In the genomic region with DNA sequence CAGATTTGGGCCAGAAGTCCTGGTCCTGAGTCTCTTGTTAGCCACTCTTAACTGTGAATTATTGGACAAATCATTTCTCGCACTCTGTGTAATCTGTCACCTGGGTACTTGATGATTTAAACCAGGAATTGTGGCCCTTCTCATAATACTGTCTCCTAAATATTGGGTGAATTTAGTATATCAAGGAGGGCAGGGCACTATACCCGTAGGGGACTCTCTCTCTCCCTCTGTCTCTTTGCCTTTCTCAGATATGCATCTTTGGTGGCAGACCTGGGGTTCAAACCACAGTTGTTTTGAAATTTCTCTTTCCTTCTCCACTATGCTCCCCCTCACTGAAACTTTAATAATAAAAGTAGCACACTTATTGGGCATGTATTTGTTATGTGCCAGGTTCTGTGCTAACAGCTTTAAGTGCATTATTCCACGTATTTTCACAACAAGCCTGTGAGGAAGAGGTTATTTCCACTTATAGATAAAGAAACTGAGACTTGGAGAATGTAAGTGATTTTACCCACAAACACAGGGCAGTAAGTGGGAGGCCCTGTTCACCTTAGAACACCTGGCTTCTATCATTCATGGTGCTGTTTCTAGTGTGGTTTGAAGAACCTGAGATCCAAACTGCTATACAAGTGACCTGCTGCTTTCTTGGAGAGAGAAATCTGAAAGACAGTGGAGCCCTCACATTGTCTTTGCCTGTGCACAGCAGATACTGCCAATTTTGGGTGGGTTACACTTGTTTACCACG, we compare ENCODE assay signal across 11 cellular contexts. TPM values are rescaled to one million over a fixed set of nuclear protein-coding genes. Genes with fewer than 3 reads are reported as not detected.
DNase-seq lines count a peak whose midpoint lies in the region; ATAC-seq and TF ChIP-seq lines count a peak whose summit lies in the region.
"Had no signal": no experiment of that assay in that cellular context is flagged by ENCODE, and none has a peak within 500 bp of the region (broad histone marks: within the 10 kb centered on the region; RNA-seq: fewer than 3 reads in every experiment).

No MANE protein-coding gene starts in this region.

- intact Hi-C loops in Right ventricle myocardium inferior (cut with DNase I): no loop called here
- intact Hi-C loops in uterus (cut with DNase I; ENCODE audit: low total_unique reads): no loop called here

- H3K9me3 Mint-ChIP-seq in IgD-negative memory B cell: no peaks in the 10 kb centered on the region
- no peaks in the 10 kb centered on the region for H3K9me3 Mint-ChIP-seq in endothelial cell (ENCODE audit: unreplicated experiment)

- H3K9me3 ChIP-seq in right atrium auricular region: no peaks in the 10 kb centered on the region
- H3K9me3 ChIP-seq in uterus: no peaks in the 10 kb centered on the region
- H3K9me3 ChIP-seq: BLaER1 had no signal

- H3K4me1 Mint-ChIP-seq in IgD-negative memory B cell (peaks cover 39 to 45% (median 40%) of the 10 kb centered on the region in 3 donors), endothelial cell (ENCODE audit: unreplicated experiment) (peaks cover 8% of the 10 kb centered on the region)

- H3K4me1 ChIP-seq in right atrium auricular region (peaks cover 0 to 18% of the 10 kb centered on the region in 2 donors), uterus (no peaks in the 10 kb centered on the region)
- H3K4me1 ChIP-seq: BLaER1 had no signal

- H3K27me3 ChIP-seq in right atrium auricular region (no peaks in the 10 kb centered on the region), uterus (no peaks in the 10 kb centered on the region)
- H3K27me3 ChIP-seq: BLaER1 had no signal

- TF ChIP-seq CTCF in right atrium auricular region (IDR thresholded peaks at IDR 0.05) (no peak), endothelial cell (IDR thresholded peaks at IDR 0.05; ENCODE audit: unreplicated experiment) (no peak), uterus (IDR thresholded peaks at IDR 0.05) (no peak)

- H3K36me3 ChIP-seq in right atrium auricular region (no peaks in the 10 kb centered on the region), uterus (no peaks in the 10 kb centered on the region)
- H3K36me3 ChIP-seq: BLaER1, WERI-Rb-1 had no signal

- H3K27me3 Mint-ChIP-seq in IgD-negative memory B cell (no peaks in the 10 kb centered on the region), endothelial cell (ENCODE audit: unreplicated experiment) (no peaks in the 10 kb centered on the region)

- no peak for DNase-seq in right atrium auricular region (ENCODE audit: low spot score)
- DNase-seq in Right ventricle myocardium inferior (ENCODE audit: missing footprints): no peak
- DNase-seq in endothelial cell (ENCODE audit: low spot score): no peak
- DNase-seq in uterus: no peak
- DNase-seq in HEK293T (ENCODE audit: extremely low spot score): no peak
- DNase-seq in occipital lobe (lab: John Stamatoyannopoulos, UW): no peak
- DNase-seq: stimulated activated CD4-positive, alpha-beta T cell treated with anti-CD3 and anti-CD28 coated beads, Interleukin-12 subunit alpha, Interleukin-12 subunit beta, amount 100 ng/mL, for 4 hours; WERI-Rb-1 had no signal

- H3K4me3 Mint-ChIP-seq in IgD-negative memory B cell: peak overlapping the region in 3 of 4 donors; percentile 20 to 77 (median 67)
- H3K4me3 Mint-ChIP-seq in endothelial cell (ENCODE audit: unreplicated experiment): no peak overlapping the region

- ATAC-seq in Right ventricle myocardium inferior: no peak
- ATAC-seq in HG03108 (IDR thresholded peaks at IDR 0.05; ENCODE audit: unreplicated experiment): no peak

- H3K27ac Mint-ChIP-seq in IgD-negative memory B cell (peak overlapping the region; percentile 34 to 87 (median 80)), endothelial cell (ENCODE audit: unreplicated experiment) (peak overlapping the region; percentile 19)

- no peak for TF ChIP-seq POLR2A in uterus (IDR thresholded peaks at IDR 0.05)

- H3K4me3 ChIP-seq in right atrium auricular region: no peak overlapping the region
- no peak overlapping the region for H3K4me3 ChIP-seq in uterus
- H3K4me3 ChIP-seq: BLaER1 had no signal

- POLR2A ChIA-PET in HEK293T (lab: Yijun Ruan, JAX): no interaction called here

- H3K36me3 Mint-ChIP-seq in IgD-negative memory B cell (no peaks in the 10 kb centered on the region), endothelial cell (ENCODE audit: low read depth, unreplicated experiment) (peaks cover 3% of the 10 kb centered on the region)

- CTCF ChIA-PET in HEK293T (lab: Yijun Ruan, JAX): interaction anchor here (0.6 kb wide), 1 partner anchor 192 kb away, joined by 3 read pairs; no protein-coding TSS in a partner anchor

- H3K27ac ChIP-seq in right atrium auricular region: peak overlapping the region; percentile 35 to 43
- peak overlapping the region; percentile 52 to 99 for H3K27ac ChIP-seq in uterus
- H3K27ac ChIP-seq: BLaER1, WERI-Rb-1 had no signal

TF ChIP-seq in HEK293T, 16 proteins besides CTCF, POLR2A, EP300 and RAD21:
- TF ChIP-seq BHLHE40 (IDR thresholded peaks at IDR 0.05; ENCODE audit: borderline replicate concordance) (no peak), ELF4 (IDR thresholded peaks at IDR 0.05) (no peak), LEF1 (IDR thresholded peaks at IDR 0.05; ENCODE audit: borderline replicate concordance) (no peak), FOXM1 (IDR thresholded peaks at IDR 0.05; ENCODE audit: borderline replicate concordance) (no peak), ARNT (IDR thresholded peaks at IDR 0.05) (no peak), FOXK2 (IDR thresholded peaks at IDR 0.05) (no peak), L3MBTL2 (conservative IDR thresholded peaks at IDR 0.05) (no peak), SP1 (IDR thresholded peaks at IDR 0.05) (no peak), ZNF384 (IDR thresholded peaks at IDR 0.05) (no peak), FOXA1 (IDR thresholded peaks at IDR 0.05) (no peak)
- TF ChIP-seq, protein P1, sequence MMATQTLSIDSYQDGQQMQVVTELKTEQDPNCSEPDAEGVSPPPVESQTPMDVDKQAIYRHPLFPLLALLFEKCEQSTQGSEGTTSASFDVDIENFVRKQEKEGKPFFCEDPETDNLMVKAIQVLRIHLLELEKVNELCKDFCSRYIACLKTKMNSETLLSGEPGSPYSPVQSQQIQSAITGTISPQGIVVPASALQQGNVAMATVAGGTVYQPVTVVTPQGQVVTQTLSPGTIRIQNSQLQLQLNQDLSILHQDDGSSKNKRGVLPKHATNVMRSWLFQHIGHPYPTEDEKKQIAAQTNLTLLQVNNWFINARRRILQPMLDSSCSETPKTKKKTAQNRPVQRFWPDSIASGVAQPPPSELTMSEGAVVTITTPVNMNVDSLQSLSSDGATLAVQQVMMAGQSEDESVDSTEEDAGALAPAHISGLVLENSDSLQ (IDR thresholded peaks at IDR 0.05): no peak
TF ChIP-seq in HEK293T: peak in this region for 0.

RNA-seq across cellular contexts. Expression of a gene that starts 11.8 kb away (rescaled TPM):
- total RNA-seq in right atrium auricular region (10 to 100 TPM in 1 of 2 donors, 1 to 10 TPM in 1; 8.0 to 12.2 TPM), Right ventricle myocardium inferior (4.7 TPM), endothelial cell (ENCODE audit: unreplicated experiment) (23.0 TPM), uterus (100 to 1,000 TPM in 1 of 4 donors, 10 to 100 TPM in 3; 14.4 to 133 (median 48.7) TPM), occipital lobe (2.2 TPM)
- polyA plus RNA-seq in IgD-negative memory B cell: 11.1 TPM

RNA-seq across cellular contexts. Expression of a gene that starts 49.8 kb away (rescaled TPM):
- 1,000 to 10,000 TPM in 1 of 2 donors, 100 to 1,000 TPM in 1; 934 to 1,936 TPM for total RNA-seq in right atrium auricular region
- total RNA-seq in Right ventricle myocardium inferior: 75.2 TPM
- 9.4 TPM for polyA plus RNA-seq in IgD-negative memory B cell
- total RNA-seq in endothelial cell (ENCODE audit: unreplicated experiment): 98.5 TPM
- 1,000 to 10,000 TPM; 2,685 to 5,347 (median 3,837) TPM for total RNA-seq in uterus
- 14.3 TPM for total RNA-seq in occipital lobe
